Comparison of ENCODE assay signal across 13 cellular contexts in the genomic region with DNA sequence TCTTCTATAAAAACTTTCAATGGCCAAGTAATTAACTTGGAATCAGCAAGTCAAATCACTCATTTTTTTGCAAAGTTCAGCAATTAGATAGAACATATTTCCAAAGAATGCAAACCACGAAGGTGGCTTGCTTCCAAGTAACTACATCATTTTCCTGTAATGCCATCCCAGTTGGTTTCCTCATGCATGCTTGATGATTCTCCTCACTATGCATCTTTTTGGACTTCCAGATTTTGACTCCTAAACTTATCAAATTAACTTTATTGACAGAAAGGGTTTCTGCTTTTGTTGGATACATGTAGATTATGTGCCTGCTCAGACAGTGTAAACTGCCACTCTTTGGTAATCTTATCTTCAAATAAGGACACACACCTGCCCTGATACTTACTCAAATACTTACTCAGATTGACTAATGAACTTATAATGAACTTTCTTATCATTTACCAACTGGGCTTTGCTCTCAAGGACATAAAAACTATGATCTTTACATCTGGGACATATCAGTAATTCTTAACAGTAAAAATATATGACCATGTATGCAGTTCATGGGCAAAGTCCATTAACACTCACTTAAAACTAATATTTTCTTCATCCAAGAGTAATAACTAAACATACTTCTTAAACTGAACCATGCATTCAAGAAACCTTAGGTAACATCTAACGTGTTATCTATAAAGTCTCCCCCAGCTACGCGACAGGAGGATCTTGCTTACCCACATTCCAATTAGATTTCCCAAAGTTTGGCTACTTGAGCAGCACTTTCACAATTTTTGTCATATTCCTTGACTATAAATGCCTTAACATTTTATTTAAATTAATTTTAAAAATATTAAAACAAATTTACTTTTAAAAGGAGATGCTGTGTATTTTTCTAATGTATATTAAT. TPM values are rescaled to one million over a fixed set of nuclear protein-coding genes. Genes with fewer than 3 reads are reported as not detected.
DNase-seq lines count a peak whose midpoint lies in the region; ATAC-seq and TF ChIP-seq lines count a peak whose summit lies in the region.
"Had no signal": no experiment of that assay in that cellular context is flagged by ENCODE, and none has a peak within 500 bp of the region (broad histone marks: within the 10 kb centered on the region; RNA-seq: fewer than 3 reads in every experiment).

No MANE protein-coding gene starts in this region.

- TF ChIP-seq CTCF in AG04449 (IDR thresholded peaks at IDR 0.05; ENCODE audit: insufficient read depth, low read length, missing control alignments) (no peak), mammary epithelial cell (conservative IDR thresholded peaks at IDR 0.05 in 1 of 2, IDR thresholded peaks at IDR 0.05 in 1 of 2; ENCODE audit: extremely low read depth in 1 of 2, insufficient read depth in 1 of 2, low read depth in 1 of 2, low read length in 2 of 2) (no peak), BE2C (IDR thresholded peaks at IDR 0.05; ENCODE audit: low read depth, low read length) (no peak)

- BruUV-seq in mammary epithelial cell (replicated peaks; lab: Mats Ljungman, UMichigan) = no TSS peak

- peaks cover 20% of the 10 kb centered on the region for H4K20me1 ChIP-seq in mammary epithelial cell (ENCODE audit: insufficient read depth, low read length)
- H4K20me1 ChIP-seq: BLaER1 had no signal

- H3K27ac ChIP-seq in mammary epithelial cell (ENCODE audit: insufficient read depth, low read depth, low read length) = peak overlapping the region; percentile 18
- H3K27ac ChIP-seq: BLaER1, upper lobe of right lung had no signal

- H3K4me3 ChIP-seq in AG04449 (ENCODE audit: low read depth, low read length) (no peak overlapping the region), mammary epithelial cell (replicated peaks in 1 of 3; ENCODE audit: insufficient read depth in 1 of 3, low read depth in 2 of 3, low read length in 3 of 3) (no peak overlapping the region), BE2C (ENCODE audit: low read depth, low read length) (no peak overlapping the region)
- H3K4me3 ChIP-seq: BLaER1, upper lobe of right lung had no signal

- POLR2A ChIA-PET in AG04449 (lab: Yijun Ruan, JAX) = no interaction called here

- peak overlapping the region; percentile 19 for H3K4me2 ChIP-seq in mammary epithelial cell (ENCODE audit: insufficient read depth, low read depth, low read length)

- dilution Hi-C loops in mammary epithelial cell (cut with HindIII; ENCODE audit: low sequenced_read_pairs) = no loop called here

- ATAC-seq in HG03139 (IDR thresholded peaks at IDR 0.05; ENCODE audit: unreplicated experiment) = no peak
- ATAC-seq: activated naive CD8-positive, alpha-beta T cell treated with anti-CD3 and anti-CD28 coated beads, Interleukin-2, amount 50 U/mL, for 24 hours; upper lobe of right lung had no signal

- H3K27me3 ChIP-seq in mammary epithelial cell (ENCODE audit: insufficient read depth, low read length) = no peaks in the 10 kb centered on the region
- no peaks in the 10 kb centered on the region for H3K27me3 ChIP-seq in BE2C
- H3K27me3 ChIP-seq: BLaER1, upper lobe of right lung had no signal

- DNase-seq in AG04449 (ENCODE audit: low read depth, low spot score) = peak; percentile 86
- DNase-seq in HS-5 (ENCODE audit: low read depth) = peak; percentile 97
- peak; percentile 76 for DNase-seq in mammary epithelial cell
- DNase-seq in kidney tubule cell (ENCODE audit: low spot score) = peak; percentile 93
- DNase-seq in T1000 (lab: John Stamatoyannopoulos, UW) = no peak
- no peak for DNase-seq in mesenteric fat pad (ENCODE audit: low spot score)
- no peak for DNase-seq in BE2C
- DNase-seq: activated naive CD8-positive, alpha-beta T cell treated with anti-CD3 and anti-CD28 coated beads, Interleukin-2, amount 50 U/mL, for 24 hours; NCI-H82; upper lobe of right lung had no signal

- peaks cover 44% of the 10 kb centered on the region for H3K79me2 ChIP-seq in mammary epithelial cell (ENCODE audit: insufficient read depth, low read length)

- WGBS in mammary epithelial cell (ENCODE audit: low coverage, missing lambda C conversion rate) = 3% methylated on average over 4 of the region's 4 CpGs

- CTCF ChIA-PET in AG04449 (lab: Yijun Ruan, JAX) (interaction anchor here (1.8 kb wide), 1 partner anchor 277 kb away, joined by 6 read pairs; no protein-coding TSS in a partner anchor), mammary epithelial cell (lab: Charles Lee; ENCODE audit: low non-redundant PET) (no interaction called here)

- no peak overlapping the region for H3K9ac ChIP-seq in mammary epithelial cell (ENCODE audit: insufficient read depth, low read length)
- H3K9ac ChIP-seq: BLaER1 had no signal

- no peak overlapping the region for H2AFZ ChIP-seq in mammary epithelial cell (ENCODE audit: low read depth, low read length)

- H3K36me3 ChIP-seq in mammary epithelial cell (ENCODE audit: insufficient read depth, low read length) (peaks cover 13% of the 10 kb centered on the region), BE2C (no peaks in the 10 kb centered on the region)
- H3K36me3 ChIP-seq: BLaER1, upper lobe of right lung had no signal

- in situ Hi-C loops in mammary epithelial cell (cut with MboI; ENCODE audit: low sequenced_read_pairs in 2 of 2) = loop anchor here in 1 of 2 donors (25.0 kb wide), 1 partner anchor 280 kb away; no protein-coding TSS in a partner anchor

- intact Hi-C loops in mammary epithelial cell (cut with micrococcal nuclease) = loop anchor here (5.0 to 10.0 kb wide), 2 partner anchors 48 to 180 kb away; no protein-coding TSS in a partner anchor

- no peaks in the 10 kb centered on the region for H3K9me3 ChIP-seq in mammary epithelial cell (replicated peaks; ENCODE audit: insufficient read depth, low read length)
- H3K9me3 ChIP-seq in BE2C = no peaks in the 10 kb centered on the region
- H3K9me3 ChIP-seq: BLaER1, upper lobe of right lung had no signal

- H3K4me1 ChIP-seq in mammary epithelial cell (ENCODE audit: insufficient read depth, low read length) = peaks cover 59% of the 10 kb centered on the region
- H3K4me1 ChIP-seq in BE2C = no peaks in the 10 kb centered on the region
- H3K4me1 ChIP-seq: upper lobe of right lung had no signal

RNA-seq across cellular contexts. Expression of a gene that starts 25.0 kb away (rescaled TPM):
- total RNA-seq in mammary epithelial cell (10 to 100 TPM; 12.0 to 18.2 TPM), mesenteric fat pad (not detected)
- 0.61 TPM for polyA plus RNA-seq in mammary epithelial cell
- polyA minus RNA-seq in mammary epithelial cell = 4.0 TPM
- polyA plus RNA-seq in BE2C (2012; ENCODE audit: insufficient read depth, insufficient read length, low read depth) = not detected
- total RNA-seq: activated CD8-positive, alpha-beta memory T cell treated with anti-CD3 and anti-CD28 coated beads for 36 hours; upper lobe of right lung had no signal

Comparison
In these comparisons a context has a peak if more than half of its experiments do, and no peak if none do; other contexts are left out.
1. DNase-seq: peak in AG04449 (single experiment), HS-5 (single experiment), mammary epithelial cell (single experiment) and kidney tubule cell (single experiment); none in T1000 (single experiment), mesenteric fat pad (single experiment) and BE2C (single experiment).
2. RNA of a gene that starts 25.0 kb away (total RNA-seq): 12.0 to 18.2 TPM in mammary epithelial cell; not detected in mesenteric fat pad (single experiment); every median in the first group is over 10 times any median in the second.